Comparison of ENCODE assay signal across 10 cellular contexts in the genomic region with DNA sequence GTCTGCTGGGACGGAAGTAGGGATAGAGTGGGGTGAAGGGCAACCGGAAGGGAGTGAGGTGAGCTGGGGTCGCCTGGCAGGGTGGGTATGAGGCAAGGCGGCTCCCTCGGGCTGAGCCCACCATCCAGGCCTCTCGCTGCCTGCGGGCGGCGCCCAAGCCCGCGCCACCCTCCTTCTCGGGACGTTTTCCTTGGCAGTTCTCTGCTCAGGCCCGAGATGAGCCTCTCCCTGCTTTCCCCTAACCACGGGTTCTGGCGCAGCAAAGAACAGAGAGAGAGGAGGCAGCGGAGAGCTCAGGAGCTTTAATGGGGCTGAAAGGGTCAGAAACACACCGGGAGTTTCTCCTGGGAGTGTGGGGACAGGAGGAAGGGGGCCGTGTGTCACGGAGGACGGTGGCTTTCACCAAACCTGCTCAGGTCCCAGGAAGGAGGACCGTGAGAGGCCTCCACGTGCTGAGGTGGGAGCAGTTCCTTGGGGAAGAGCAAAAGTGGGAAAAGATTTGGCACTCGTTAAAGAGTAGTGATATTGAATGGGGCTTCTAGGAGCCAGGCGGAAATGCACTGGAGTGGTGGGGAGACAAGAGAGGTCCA. TPM values are rescaled to one million over a fixed set of nuclear protein-coding genes. Genes with fewer than 3 reads are reported as not detected.
DNase-seq lines count a peak whose midpoint lies in the region; ATAC-seq and TF ChIP-seq lines count a peak whose summit lies in the region.
"Had no signal": no experiment of that assay in that cellular context is flagged by ENCODE, and none has a peak within 500 bp of the region (broad histone marks: within the 10 kb centered on the region; RNA-seq: fewer than 3 reads in every experiment).

No MANE protein-coding gene starts in this region.

- H2BK15ac ChIP-seq in IMR-90 (ENCODE audit: low read depth, low read length): no peak overlapping the region

- TF ChIP-seq EP300 in SK-N-SH (IDR thresholded peaks at IDR 0.05; ENCODE audit: borderline replicate concordance in 1 of 2, low read depth in 1 of 2, low read length in 1 of 2): no peak

- dilution Hi-C loops in IMR-90 (cut with HindIII; ENCODE audit: low sequenced_read_pairs, unreplicated experiment): no loop called here

- no peaks in the 10 kb centered on the region for H3K79me1 ChIP-seq in IMR-90 (ENCODE audit: low read depth in 1 of 2, low read length in 2 of 2)

- H3K4ac ChIP-seq in IMR-90 (ENCODE audit: low read depth, low read length): no peak overlapping the region

- H3K9me1 ChIP-seq in IMR-90 (ENCODE audit: insufficient read depth, low read length): no peaks in the 10 kb centered on the region; the same call in 1 of the 2 replicates

- no peak overlapping the region for H4K5ac ChIP-seq in IMR-90 (ENCODE audit: low read depth, low read length)

- H2AFZ ChIP-seq in SK-N-SH (ENCODE audit: low read depth) (no peak overlapping the region), IMR-90 (replicated peaks; ENCODE audit: low read length, poor library complexity) (peak overlapping the region; percentile 5), parathyroid adenoma (no peak overlapping the region)

- in situ Hi-C loops in IMR-90 (cut with MboI; ENCODE audit: low sequenced_read_pairs): no loop called here
- in situ Hi-C loops in brain microvascular endothelial cell (cut with HindIII; ENCODE audit: low pct_ligation_motif_present, low sequenced_read_pairs): no loop called here

- H4K8ac ChIP-seq in IMR-90 (ENCODE audit: low read depth in 2 of 2, low read length in 2 of 2): no peak overlapping the region

- no peak for TF ChIP-seq CTCF in SK-N-SH (IDR thresholded peaks at IDR 0.05)
- TF ChIP-seq CTCF in IMR-90 (conservative IDR thresholded peaks at IDR 0.05; ENCODE audit: low read depth, low read length): no peak
- TF ChIP-seq CTCF in brain microvascular endothelial cell (IDR thresholded peaks at IDR 0.05; ENCODE audit: low read depth, low read length, missing control alignments): peak; percentile 1
- TF ChIP-seq CTCF in parathyroid adenoma (IDR thresholded peaks at IDR 0.05): no peak

- H3K27ac ChIP-seq in SK-N-SH (ENCODE audit: low read depth in 2 of 2, low read length in 1 of 2) (no peak overlapping the region), IMR-90 (ENCODE audit: insufficient read depth, low read length) (no peak overlapping the region), brain microvascular endothelial cell (no peak overlapping the region), parathyroid adenoma (no peak overlapping the region)
- H3K27ac ChIP-seq: pancreas had no signal

- H3K79me2 ChIP-seq in SK-N-SH (ENCODE audit: insufficient read depth) (no peaks in the 10 kb centered on the region), parathyroid adenoma (no peaks in the 10 kb centered on the region)

- POLR2A ChIA-PET in SK-N-SH (lab: Yijun Ruan, JAX) (interaction anchor here (1.7 to 6.4 kb wide), 2 partner anchors 16 to 17 kb away, joined by 9 to 89 read pairs; no protein-coding TSS in a partner anchor), IMR-90 (lab: Charles Lee; ENCODE audit: unreplicated experiment) (no interaction called here)

- no peak overlapping the region for H2AK9ac ChIP-seq in IMR-90 (replicated peaks; ENCODE audit: low read depth, low read length, poor library complexity)

- CTCF ChIA-PET in SK-N-SH (lab: Yijun Ruan, JAX) (interaction anchor here (0.8 to 12.4 kb wide), 48 partner anchors 11 to 273 kb away, joined by 3 to 208 read pairs (median 7); a partner anchor contains a TSS), IMR-90 (lab: Yijun Ruan, JAX) (interaction anchor here (1.0 to 1.9 kb wide), 4 partner anchors 13 to 174 kb away, joined by 3 to 10 read pairs (median 5); no protein-coding TSS in a partner anchor)

- DNase-seq in SK-N-SH (peak; percentile 37), IMR-90 (no peak), brain microvascular endothelial cell (no peak), Ammon's horn (ENCODE audit: low spot score) (no peak), NCI-H82 (lab: John Stamatoyannopoulos, UW) (no peak)
- DNase-seq: SW 1271 had no signal

- H3K9me2 ChIP-seq in SK-N-SH: no peaks in the 10 kb centered on the region

- no peak overlapping the region for H3K23ac ChIP-seq in IMR-90 (ENCODE audit: low read depth, low read length)

- H3K36me3 ChIP-seq in SK-N-SH (replicated peaks in 1 of 2; ENCODE audit: control insufficient read depth in 1 of 2, insufficient read depth in 2 of 2, low read length in 1 of 2): no peaks in the 10 kb centered on the region
- no peaks in the 10 kb centered on the region for H3K36me3 ChIP-seq in IMR-90 (ENCODE audit: control insufficient read depth, insufficient read depth, low read length)
- H3K36me3 ChIP-seq in brain microvascular endothelial cell (replicated peaks): no peaks in the 10 kb centered on the region
- H3K36me3 ChIP-seq in parathyroid adenoma (ENCODE audit: control insufficient read depth, insufficient read depth, low read length): no peaks in the 10 kb centered on the region
- H3K36me3 ChIP-seq: pancreas had no signal

- TF ChIP-seq POLR2A in IMR-90 (IDR thresholded peaks at IDR 0.05; ENCODE audit: low read depth, low read length): no peak

- no peak overlapping the region for H3K14ac ChIP-seq in IMR-90 (replicated peaks; ENCODE audit: low read depth, low read length)

- no peak overlapping the region for H3K9ac ChIP-seq in SK-N-SH
- no peak overlapping the region for H3K9ac ChIP-seq in IMR-90 (ENCODE audit: low read depth, low read length)
- no peak overlapping the region for H3K9ac ChIP-seq in parathyroid adenoma

- H3K27me3 ChIP-seq in SK-N-SH (ENCODE audit: insufficient read depth) (peaks cover 32% of the 10 kb centered on the region), IMR-90 (ENCODE audit: control insufficient read depth, insufficient read depth, low read length) (peaks cover 72% of the 10 kb centered on the region), brain microvascular endothelial cell (replicated peaks) (peaks cover 55% of the 10 kb centered on the region), parathyroid adenoma (ENCODE audit: control insufficient read depth, insufficient read depth, low read length) (peaks cover 23% of the 10 kb centered on the region)

- no peak overlapping the region for H4K91ac ChIP-seq in IMR-90 (ENCODE audit: insufficient read depth, low read depth, low read length)

- no peak overlapping the region for H3K4me3 ChIP-seq in SK-N-SH (ENCODE audit: low read depth in 2 of 2, low read length in 1 of 2)
- H3K4me3 ChIP-seq in IMR-90 (ENCODE audit: insufficient read depth, low read depth, low read length): no peak overlapping the region
- H3K4me3 ChIP-seq in brain microvascular endothelial cell (ENCODE audit: low read depth, low read length): no peak overlapping the region
- H3K4me3 ChIP-seq in parathyroid adenoma (ENCODE audit: low read depth, low read length): no peak overlapping the region

- TF ChIP-seq RAD21 in SK-N-SH (IDR thresholded peaks at IDR 0.05; ENCODE audit: low read length): no peak
- TF ChIP-seq RAD21 in IMR-90 (IDR thresholded peaks at IDR 0.05; ENCODE audit: low read length): no peak

- ATAC-seq in SK-N-SH treated with all-trans-retinoic acid at 6 μM for 48 hours (no peak), IMR-90 (ENCODE audit: low read depth) (no peak), HG02763 (IDR thresholded peaks at IDR 0.05; ENCODE audit: unreplicated experiment) (no peak)

- H2BK5ac ChIP-seq in IMR-90 (ENCODE audit: low read depth, low read length, poor library complexity, severe bottlenecking): no peak overlapping the region

- H3K9me3 ChIP-seq in SK-N-SH (no peaks in the 10 kb centered on the region), IMR-90 (ENCODE audit: control insufficient read depth, insufficient read depth, low read length) (no peaks in the 10 kb centered on the region), parathyroid adenoma (ENCODE audit: control insufficient read depth, low read length) (no peaks in the 10 kb centered on the region)
- H3K9me3 ChIP-seq: pancreas had no signal

- H3K4me1 ChIP-seq in SK-N-SH (ENCODE audit: control insufficient read depth in 1 of 2, insufficient read depth in 2 of 2, low read depth in 1 of 2, low read length in 1 of 2): peaks cover 0 to 29% of the 10 kb centered on the region in 2 experiments; a peak in 1 of 4 replicates
- H3K4me1 ChIP-seq in IMR-90 (ENCODE audit: control insufficient read depth, insufficient read depth, low read length): 0 out of 2 replicates have a peak, but pooled peaks cover 2% of the 10 kb centered on the region
- peaks cover 6% of the 10 kb centered on the region for H3K4me1 ChIP-seq in parathyroid adenoma

- WGBS in SK-N-SH (ENCODE audit: low lambda C conversion rate): 69% methylated on average over 23 of the region's 25 CpGs
- WGBS in IMR-90 (ENCODE audit: extremely low coverage in 2 of 2, insufficient read length in 1 of 2), 2 experiments: 2% methylated on average over 7 of the region's 25 CpGs; no CpG with 5 or more reads in 1 of the 2 experiments

- H2AK5ac ChIP-seq in IMR-90 (ENCODE audit: low read depth, low read length): no peak overlapping the region

- H3K56ac ChIP-seq in IMR-90 (ENCODE audit: extremely low read depth, insufficient read depth, low read length): no peak overlapping the region

- no TSS peak for BruUV-seq in IMR-90 (replicated peaks; lab: Mats Ljungman, UMichigan)

- H4K20me1 ChIP-seq in SK-N-SH (ENCODE audit: insufficient read depth) (no peaks in the 10 kb centered on the region), IMR-90 (ENCODE audit: insufficient read depth, low read length) (no peaks in the 10 kb centered on the region; the same call in 1 of the 2 replicates)

- no peak overlapping the region for H2BK20ac ChIP-seq in IMR-90 (ENCODE audit: low read depth, low read length)

- no peak overlapping the region for H2BK120ac ChIP-seq in IMR-90 (ENCODE audit: low read depth, low read length)

- H3K4me2 ChIP-seq in SK-N-SH (no peak overlapping the region), IMR-90 (ENCODE audit: low read depth, low read length) (no peak overlapping the region; the same call in 1 of the 2 replicates), parathyroid adenoma (ENCODE audit: low read length) (peak overlapping the region; percentile 49)

- no peak overlapping the region for H3K18ac ChIP-seq in IMR-90 (ENCODE audit: low read depth, low read length)

- intact Hi-C loops in IMR-90 (cut with micrococcal nuclease): no loop called here

- H3F3A ChIP-seq in SK-N-SH (replicated peaks; ENCODE audit: insufficient read depth): no peaks in the 10 kb centered on the region

RNA-seq across cellular contexts. Expression of a gene that starts 4.1 kb away (rescaled TPM):
- polyA plus RNA-seq in SK-N-SH (2012; rRNA removed) (0.53 and 1.2 TPM in 2 replicates), IMR-90 (2012; rRNA removed) (not detected in 2 replicates)
- 1.4 and 3.0 TPM in 2 replicates for polyA plus RNA-seq in SK-N-SH (2012; cell fraction: cytosol; rRNA removed)
- 0.80 and 2.9 TPM in 2 replicates for polyA plus RNA-seq in SK-N-SH (2012; cell fraction: nucleus; rRNA removed)
- not detected in 2 replicates for total RNA-seq in IMR-90 (2012; rRNA removed)
- polyA plus RNA-seq in IMR-90 (2012; cell fraction: cytosol; rRNA removed): not detected in 2 replicates
- polyA plus RNA-seq in IMR-90 (2012; cell fraction: nucleus; rRNA removed; ENCODE audit: low replicate concordance): not detected in 2 replicates

RNA-seq across cellular contexts. Expression of a gene that starts 12.3 kb away (rescaled TPM):
- polyA plus RNA-seq in SK-N-SH (2012; rRNA removed) (not detected in 2 replicates), IMR-90 (2012; rRNA removed) (not detected in 2 replicates)
- polyA plus RNA-seq in SK-N-SH (2012; cell fraction: cytosol; rRNA removed): 0.10 TPM in 1 of 2 replicates, not detected in the other
- polyA plus RNA-seq in SK-N-SH (2012; cell fraction: nucleus; rRNA removed): not detected in 2 replicates
- total RNA-seq in IMR-90 (2012; rRNA removed): not detected in 2 replicates
- polyA plus RNA-seq in IMR-90 (2012; cell fraction: cytosol; rRNA removed): not detected in 2 replicates
- not detected in 2 replicates for polyA plus RNA-seq in IMR-90 (2012; cell fraction: nucleus; rRNA removed; ENCODE audit: low replicate concordance)

RNA-seq across cellular contexts. Expression of a gene that starts 21.4 kb away (rescaled TPM):
- 0.19 and 0.26 TPM in 2 replicates for polyA plus RNA-seq in SK-N-SH (2012; rRNA removed)
- polyA plus RNA-seq in SK-N-SH (2012; cell fraction: cytosol; rRNA removed): 0.35 and 0.56 TPM in 2 replicates
- 0.13 and 0.31 TPM in 2 replicates for polyA plus RNA-seq in SK-N-SH (2012; cell fraction: nucleus; rRNA removed)
- not detected in 2 replicates for total RNA-seq in IMR-90 (2012; rRNA removed)
- not detected in 2 replicates for polyA plus RNA-seq in IMR-90 (2012; rRNA removed)
- 0.09 and 0.21 TPM in 2 replicates for polyA plus RNA-seq in IMR-90 (2012; cell fraction: cytosol; rRNA removed)
- 0.03 and 0.07 TPM in 2 replicates for polyA plus RNA-seq in IMR-90 (2012; cell fraction: nucleus; rRNA removed; ENCODE audit: low replicate concordance)
